In the genomic region with DNA sequence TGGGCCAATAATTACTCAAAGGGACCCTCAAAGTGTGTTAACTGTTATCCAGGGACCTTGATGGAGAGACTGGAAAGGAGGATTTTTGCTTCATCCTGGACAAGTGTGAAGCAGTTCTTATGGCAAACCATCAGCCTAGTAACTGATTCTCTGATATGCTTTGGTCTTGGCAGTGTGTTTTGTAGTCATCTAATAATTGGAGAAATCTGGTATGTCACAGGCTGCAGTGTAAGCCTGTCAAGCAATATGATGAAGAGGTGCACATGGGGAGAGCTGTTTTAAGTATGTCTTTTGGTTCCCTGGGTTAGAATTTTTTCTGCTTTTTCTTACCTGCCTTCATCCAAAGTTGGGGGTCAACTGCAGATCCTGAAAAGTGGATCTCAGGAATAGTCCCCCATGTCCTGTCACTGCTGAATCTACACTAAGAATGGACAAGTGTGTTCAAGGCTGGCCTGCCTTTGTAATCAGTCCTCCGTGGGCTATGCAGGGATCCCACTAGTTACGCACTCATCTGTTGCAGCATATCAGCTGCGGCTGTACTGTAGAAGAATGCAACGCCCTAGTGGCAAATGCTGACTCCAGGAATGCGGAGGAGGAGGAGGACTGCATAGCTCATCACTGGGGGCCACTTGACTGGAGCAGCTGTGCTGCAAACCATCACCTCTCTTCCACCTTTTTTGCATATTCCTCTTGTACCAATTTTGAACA, we compare ENCODE assay signal across 9 cellular contexts. TPM values are rescaled to one million over a fixed set of nuclear protein-coding genes. Genes with fewer than 3 reads are reported as not detected.
DNase-seq lines count a peak whose midpoint lies in the region; ATAC-seq, FAIRE-seq and TF ChIP-seq lines count a peak whose summit lies in the region.
"Had no signal": no experiment of that assay in that cellular context is flagged by ENCODE, and none has a peak within 500 bp of the region (broad histone marks: within the 10 kb centered on the region; RNA-seq: fewer than 3 reads in every experiment).

No MANE protein-coding gene starts in this region.

- CTCF ChIA-PET in K562 (lab: Yijun Ruan, JAX; ENCODE audit: low intra/inter-chr PET ratio), result no interaction called here

- POLR2A ChIA-PET in K562 (lab: Yijun Ruan, JAX), result interaction anchor here (1.4 kb wide), 1 partner anchor 56 kb away, joined by 6 read pairs; no protein-coding TSS in a partner anchor

- peaks cover 49% of the 10 kb centered on the region for H3K4me1 ChIP-seq in ES-I3 (ENCODE audit: insufficient read depth, low read length)
- peaks cover 9% of the 10 kb centered on the region for H3K4me1 ChIP-seq in NT2/D1 (ENCODE audit: insufficient read depth, insufficient read length)
- peaks cover 27 to 29% of the 10 kb centered on the region in 2 experiments for H3K4me1 ChIP-seq in K562 (replicated peaks in 1 of 2; ENCODE audit: control insufficient read depth in 2 of 2, insufficient read depth in 2 of 2, low read length in 2 of 2)

- H3K36me3 ChIP-seq in ES-I3 (ENCODE audit: insufficient read depth, low read length), result no peaks in the 10 kb centered on the region
- peaks cover 25% of the 10 kb centered on the region for H3K36me3 ChIP-seq in NT2/D1 (ENCODE audit: insufficient read depth, insufficient read length, low read length)
- no peaks in the 10 kb centered on the region for H3K36me3 ChIP-seq in K562 (ENCODE audit: control insufficient read depth, insufficient read depth, low read length)

- no peak for DNase-seq in NT2/D1 (ENCODE audit: low read depth, low spot score)
- peak; percentile 38 to 69 (median 50) for DNase-seq in K562 (ENCODE audit: extremely low read depth in 1 of 4, low spot score in 3 of 4)
- peak; percentile 62 for DNase-seq in iPS-NIHi7 (ENCODE audit: extremely low spot score)
- DNase-seq in stimulated activated CD4-positive, alpha-beta T cell treated with anti-CD3 and anti-CD28 coated beads, Interleukin-2, amount 100 ng/mL, for 24 hours, result peak; percentile 36 to 46
- DNase-seq in COLO829 (ENCODE audit: low spot score), result no peak
- no peak for DNase-seq in NK-92 (lab: John Stamatoyannopoulos, UW; ENCODE audit: unreplicated experiment)

- H3K9me3 ChIP-seq in ES-I3 (ENCODE audit: control insufficient read depth, insufficient read depth, low read length) (no peaks in the 10 kb centered on the region), NT2/D1 (ENCODE audit: insufficient read depth, low read length) (no peaks in the 10 kb centered on the region), K562 (replicated peaks; ENCODE audit: control insufficient read depth, insufficient read depth, low read depth, low read length) (no peaks in the 10 kb centered on the region)

- in situ Hi-C loops in K562 (cut with MboI), result no loop called here

- no peaks in the 10 kb centered on the region for H3K79me2 ChIP-seq in K562 (ENCODE audit: control insufficient read depth, insufficient read depth, low read length)

- H3K4me2 ChIP-seq in K562 (ENCODE audit: insufficient read depth, low read length), result no peak overlapping the region

- no peak for TF ChIP-seq CTCF in K562 (IDR thresholded peaks at IDR 0.05 in 2 of 3, conservative IDR thresholded peaks at IDR 0.05 in 1 of 3; ENCODE audit: insufficient read depth in 2 of 3, low read depth in 1 of 3, low read length in 3 of 3)

- no peaks in the 10 kb centered on the region for H3K9me1 ChIP-seq in K562 (ENCODE audit: control insufficient read depth, insufficient read depth, low read length)

- no peak for TF ChIP-seq POLR2A in K562 (conservative IDR thresholded peaks at IDR 0.05)

- H3K27ac ChIP-seq in K562 (ENCODE audit: extremely low read depth, low read depth, low read length), result no peak overlapping the region

- no peak overlapping the region for H2AFZ ChIP-seq in K562 (ENCODE audit: low read depth, low read length)

- no peak for FAIRE-seq in K562 (lab: Jason Lieb, UNC)

- TF ChIP-seq RAD21 in K562 (CRISPR knock-in tag; conservative IDR thresholded peaks at IDR 0.05 in 1 of 2, IDR thresholded peaks at IDR 0.05 in 1 of 2), result no peak

- H3K27me3 ChIP-seq in NT2/D1 (ENCODE audit: insufficient read depth, insufficient read length) (no peaks in the 10 kb centered on the region), K562 (ENCODE audit: control insufficient read depth in 2 of 2, insufficient read depth in 2 of 2, low read length in 2 of 2) (peaks cover 4 to 9% of the 10 kb centered on the region in 2 experiments; a peak in 2 of 5 replicates)

- BruUV-seq in K562 (replicated peaks; lab: Mats Ljungman, UMichigan), result no TSS peak

- no peak for TF ChIP-seq EP300 in K562 (IDR thresholded peaks at IDR 0.05; ENCODE audit: low read length)

- 12% methylated on average over 5 of the region's 5 CpGs for WGBS in K562 (ENCODE audit: insufficient coverage, low coverage, missing lambda C conversion rate)

- H3K9ac ChIP-seq in ES-I3 (ENCODE audit: low read depth, low read length) (peak overlapping the region; percentile 90), NT2/D1 (ENCODE audit: insufficient read length, low read depth) (peak overlapping the region; percentile 21), K562 (ENCODE audit: insufficient read depth in 1 of 2, low read depth in 2 of 2, low read length in 2 of 2) (no peak overlapping the region)

- H4K20me1 ChIP-seq in K562 (replicated peaks; ENCODE audit: control insufficient read depth, insufficient read depth, low read length), result peaks cover 15% of the 10 kb centered on the region

- H3K4me3 ChIP-seq in NT2/D1 (ENCODE audit: insufficient read length, low read depth) (peak overlapping the region; percentile 80), K562 (no peak overlapping the region)

- intact Hi-C loops in K562 (cut with micrococcal nuclease), result loop anchor here (5.0 to 10.0 kb wide), 3 partner anchors 52 to 190 kb away; a partner anchor contains a TSS

- no peak for ATAC-seq in K562
- no peak for ATAC-seq in GM21723 (IDR thresholded peaks at IDR 0.05; ENCODE audit: unreplicated experiment)
- ATAC-seq: T-cell had no signal

TF ChIP-seq in K562, 482 proteins besides CTCF, POLR2A, EP300 and RAD21 (continues in another document):
- peak; percentile 57 for TF ChIP-seq HNRNPLL (IDR thresholded peaks at IDR 0.05; ENCODE audit: low read depth, low read length, poor library complexity, severe bottlenecking)
- no peak for TF ChIP-seq EP400 (IDR thresholded peaks at IDR 0.05)
- TF ChIP-seq CREM (IDR thresholded peaks at IDR 0.05; ENCODE audit: low read depth), result peak; percentile 51; the same call in 1 of the 2 replicates
- peak; percentile 32 for TF ChIP-seq DACH1 (IDR thresholded peaks at IDR 0.05; ENCODE audit: partially characterized antibody)
- TF ChIP-seq, protein P1, sequence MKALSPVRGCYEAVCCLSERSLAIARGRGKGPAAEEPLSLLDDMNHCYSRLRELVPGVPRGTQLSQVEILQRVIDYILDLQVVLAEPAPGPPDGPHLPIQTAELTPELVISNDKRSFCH (CRISPR knock-in tag; IDR thresholded peaks at IDR 0.05), result no peak
- TF ChIP-seq, protein P1 (tag; IDR thresholded peaks at IDR 0.05), result no peak
- TF ChIP-seq MECOM (CRISPR knock-in tag; IDR thresholded peaks at IDR 0.05), result no peak
- TF ChIP-seq RNF2 (IDR thresholded peaks at IDR 0.05), result peak; percentile 37; the same call in 1 of the 2 replicates
- TF ChIP-seq TEAD4 (IDR thresholded peaks at IDR 0.05; ENCODE audit: low read length), result peak; percentile 73
- TF ChIP-seq TEAD4 (CRISPR knock-in tag; IDR thresholded peaks at IDR 0.05; ENCODE audit: borderline replicate concordance), result peak; percentile 87; the same call in 1 of the 2 replicates
- no peak for TF ChIP-seq ESRRA (IDR thresholded peaks at IDR 0.05; ENCODE audit: borderline replicate concordance, low read depth)
- peak; percentile 21 to 47; a peak in 2 of 4 replicates for TF ChIP-seq KDM1A (IDR thresholded peaks at IDR 0.05)

RNA-seq across cellular contexts. Expression of a gene that starts 1.9 kb away (rescaled TPM):
- 83.7 and 109 TPM in 2 replicates for total RNA-seq in K562 (2011; cell fraction: chromatin; rRNA removed; ENCODE audit: low replicate concordance)
- total RNA-seq in K562 (2011; cell fraction: nucleolus; rRNA removed), result 46.7 and 52.4 TPM in 2 replicates
- 52.9 and 60.3 TPM in 2 replicates for total RNA-seq in K562 (2011; cell fraction: nucleoplasm; rRNA removed)
- total RNA-seq in K562 (2014; rRNA removed) (7.0 and 10.8 TPM in 2 replicates), K562 (2014; rRNA removed; fragmentation: Illumina TruSeq; extraction: Trizol) (4.5 and 4.7 TPM in 2 replicates), K562 (2015; rRNA removed; fragmentation: Illumina TruSeq; extraction: Trizol) (10.4 and 11.5 TPM in 2 replicates), K562 (2021) (13.5 and 13.7 TPM in 2 replicates)
- polyA plus RNA-seq in K562 (2011; rRNA removed) (8.3 and 16.5 TPM in 2 replicates), K562 (2014; fragmentation: Illumina TruSeq; extraction: Trizol) (6.8 and 8.5 TPM in 2 replicates), K562 (2014; fragmentation: Nextera tagmentation; extraction: Ambion mirVana) (1 to 10 TPM; 1.5 to 2.1 TPM), K562 (2014; rRNA removed) (5.0 and 6.0 TPM in 2 replicates)
- polyA plus RNA-seq in K562 (2011; cell fraction: cytosol; rRNA removed), result 10.2 and 13.4 TPM in 2 replicates
- polyA plus RNA-seq in K562 (2011; cell fraction: nucleus; rRNA removed), result 65.4 and 117 TPM in 2 replicates
- polyA plus RNA-seq in K562 (2012), result 20.3 and 34.9 TPM in 2 replicates
- polyA minus RNA-seq in K562 (2011; rRNA and poly(A)+ RNA removed), result 25.3 and 27.0 TPM in 2 replicates
- 14.7 and 15.7 TPM in 2 replicates for polyA minus RNA-seq in K562 (2011; cell fraction: cytosol; rRNA and poly(A)+ RNA removed)
- 25.7 and 72.6 TPM in 2 replicates for polyA minus RNA-seq in K562 (2011; cell fraction: nucleus; rRNA and poly(A)+ RNA removed)

RNA-seq across cellular contexts. Expression of a gene that starts 49.8 kb away (rescaled TPM):
- 19.8 and 21.8 TPM in 2 replicates for total RNA-seq in K562 (2011; cell fraction: chromatin; rRNA removed; ENCODE audit: low replicate concordance)
- total RNA-seq in K562 (2011; cell fraction: nucleolus; rRNA removed), result 15.5 and 15.8 TPM in 2 replicates
- 16.0 and 16.3 TPM in 2 replicates for total RNA-seq in K562 (2011; cell fraction: nucleoplasm; rRNA removed)
- total RNA-seq in K562 (2014; rRNA removed) (37.6 and 39.2 TPM in 2 replicates), K562 (2014; rRNA removed; fragmentation: Illumina TruSeq; extraction: Trizol) (37.7 and 40.7 TPM in 2 replicates), K562 (2015; rRNA removed; fragmentation: Illumina TruSeq; extraction: Trizol) (37.6 and 42.7 TPM in 2 replicates), K562 (2021) (35.0 and 37.1 TPM in 2 replicates)
- polyA plus RNA-seq in K562 (2011; rRNA removed) (39.1 and 44.8 TPM in 2 replicates), K562 (2014; fragmentation: Illumina TruSeq; extraction: Trizol) (38.5 and 41.8 TPM in 2 replicates), K562 (2014; fragmentation: Nextera tagmentation; extraction: Ambion mirVana) (10 to 100 TPM; 15.9 to 19.8 TPM), K562 (2014; rRNA removed) (28.8 and 32.5 TPM in 2 replicates)
- polyA plus RNA-seq in K562 (2011; cell fraction: cytosol; rRNA removed), result 27.8 and 35.1 TPM in 2 replicates
- 18.9 and 23.2 TPM in 2 replicates for polyA plus RNA-seq in K562 (2011; cell fraction: nucleus; rRNA removed)
- polyA plus RNA-seq in K562 (2012), result 28.6 and 41.1 TPM in 2 replicates
- polyA minus RNA-seq in K562 (2011; rRNA and poly(A)+ RNA removed), result 64.0 and 69.3 TPM in 2 replicates
- polyA minus RNA-seq in K562 (2011; cell fraction: cytosol; rRNA and poly(A)+ RNA removed), result 29.9 and 37.6 TPM in 2 replicates
- 6.7 and 13.0 TPM in 2 replicates for polyA minus RNA-seq in K562 (2011; cell fraction: nucleus; rRNA and poly(A)+ RNA removed)

Comparison
In these comparisons a context has a peak if more than half of its experiments do, and no peak if none do; other contexts are left out.
1. H3K9ac ChIP-seq: peak in ES-I3 (single experiment) and NT2/D1 (single experiment); none in K562 (0 of 2).
2. DNase-seq: peak in K562 (4 of 4), iPS-NIHi7 (single experiment) and stimulated activated CD4-positive, alpha-beta T cell treated with anti-CD3 and anti-CD28 coated beads, Interleukin-2, amount 100 ng/mL, for 24 hours (2 of 2); none in NT2/D1 (single experiment), COLO829 (single experiment) and NK-92 (single experiment).